In the genomic region with DNA sequence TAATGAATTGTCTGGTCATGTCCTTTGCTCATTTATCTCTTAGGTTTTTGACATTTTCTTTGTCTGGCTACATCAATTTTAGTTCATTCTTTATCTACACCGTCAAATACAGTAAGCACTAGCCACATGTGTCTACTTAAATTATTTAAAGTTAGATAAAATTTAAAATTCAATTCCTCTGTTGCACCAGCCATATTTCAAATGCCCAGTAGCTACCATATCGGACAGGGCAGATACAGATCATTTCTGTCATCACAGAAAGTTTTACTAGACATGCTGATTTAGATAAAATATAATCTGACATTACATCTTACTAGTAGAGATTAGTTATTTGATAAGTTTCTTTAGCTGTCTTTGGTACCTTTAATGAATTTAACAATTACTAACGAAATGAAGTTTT, we compare ENCODE assay signal across 30 cellular contexts.
"Had no signal": no experiment of that assay in that cellular context is flagged by ENCODE, and none has a peak within 500 bp of the region (broad histone marks: within the 10 kb centered on the region; RNA-seq: fewer than 3 reads in every experiment).

No MANE protein-coding gene starts in this region.

- H3K9me3 ChIP-seq: adrenal gland, ascending aorta, body of pancreas, breast epithelium had no signal

- H3K27me3 ChIP-seq: adrenal gland, ascending aorta, body of pancreas, brain microvascular endothelial cell, breast epithelium, cardiac muscle cell had no signal

- DNase-seq: activated effector memory CD4-positive, alpha-beta T cell treated with anti-CD3 and anti-CD28 coated beads, Interleukin-2, amount 50 U/mL, for 16 hours; activated effector memory CD4-positive, alpha-beta T cell treated with Interleukin-2 at 50 U/mL for 16 hours; activated gamma-delta T cell; activated gamma-delta T cell treated with Interleukin-2 at 50 U/mL for 16 hours; activated naive CD4-positive, alpha-beta T cell; activated naive CD4-positive, alpha-beta T cell treated with anti-CD3 and anti-CD28 coated beads for 36 hours; activated naive CD4-positive, alpha-beta T cell treated with anti-CD3 and anti-CD28 coated beads, Interleukin-2, amount 10 ng/mL, durations not matched to agents 7 days and 5 days; activated naive CD4-positive, alpha-beta T cell treated with anti-CD3 and anti-CD28 coated beads, Interleukin-2, amount 50 U/mL, for 16 hours; activated naive CD4-positive, alpha-beta T cell treated with Interleukin-2 at 50 U/mL for 16 hours; activated naive CD8-positive, alpha-beta T cell treated with anti-CD3 and anti-CD28 coated beads for 36 hours; activated naive CD8-positive, alpha-beta T cell treated with anti-CD3 and anti-CD28 coated beads, Interleukin-2, amount 10 ng/mL, durations not matched to agents 7 days and 5 days; activated naive CD8-positive, alpha-beta T cell treated with anti-CD3 and anti-CD28 coated beads, Interleukin-2, amount 50 U/mL, for 24 hours; activated T-cell treated with anti-CD3 and anti-CD28 coated beads, Interleukin-2, amount 50 U/mL, for 4 hours; activated T-cell treated with anti-CD3 and anti-CD28 coated beads, Interleukin-2, amount 50 U/mL, for 48 hours; activated T-cell treated with anti-CD3 and anti-CD28 coated beads, Interleukin-2, amount 50 U/mL, for 72 hours; adrenal gland; amniotic stem cell; amygdala; anterior cingulate cortex; aorta; body of pancreas; brain microvascular endothelial cell; caudate nucleus; central memory CD4-positive, alpha-beta T cell; cerebellar nuclear complex had no signal

- H3K4me3 ChIP-seq: adrenal gland, ascending aorta, body of pancreas, breast epithelium, cardiac muscle cell had no signal

- H3K27ac ChIP-seq: adrenal gland, ascending aorta, body of pancreas, brain microvascular endothelial cell, breast epithelium, cardiac muscle cell had no signal

- H3K4me1 ChIP-seq: adrenal gland, ascending aorta, body of pancreas, breast epithelium had no signal

- ATAC-seq: activated naive CD4-positive, alpha-beta T cell treated with anti-CD3 and anti-CD28 coated beads, Interleukin-2, amount 50 U/mL, for 72 hours; activated naive CD8-positive, alpha-beta T cell treated with anti-CD3 and anti-CD28 coated beads, Interleukin-2, amount 50 U/mL, for 24 hours; activated T-cell treated with anti-CD3 and anti-CD28 coated beads, Interleukin-2, amount 50 U/mL, for 4 hours; activated T-cell treated with anti-CD3 and anti-CD28 coated beads, Interleukin-2, amount 50 U/mL, for 72 hours; activated T-helper 17 cell treated with anti-CD3 and anti-CD28 coated beads, Interleukin-2, amount 50 U/mL, for 72 hours; body of pancreas had no signal
